ENCODE assay signal across 1 cellular context in the genomic region with DNA sequence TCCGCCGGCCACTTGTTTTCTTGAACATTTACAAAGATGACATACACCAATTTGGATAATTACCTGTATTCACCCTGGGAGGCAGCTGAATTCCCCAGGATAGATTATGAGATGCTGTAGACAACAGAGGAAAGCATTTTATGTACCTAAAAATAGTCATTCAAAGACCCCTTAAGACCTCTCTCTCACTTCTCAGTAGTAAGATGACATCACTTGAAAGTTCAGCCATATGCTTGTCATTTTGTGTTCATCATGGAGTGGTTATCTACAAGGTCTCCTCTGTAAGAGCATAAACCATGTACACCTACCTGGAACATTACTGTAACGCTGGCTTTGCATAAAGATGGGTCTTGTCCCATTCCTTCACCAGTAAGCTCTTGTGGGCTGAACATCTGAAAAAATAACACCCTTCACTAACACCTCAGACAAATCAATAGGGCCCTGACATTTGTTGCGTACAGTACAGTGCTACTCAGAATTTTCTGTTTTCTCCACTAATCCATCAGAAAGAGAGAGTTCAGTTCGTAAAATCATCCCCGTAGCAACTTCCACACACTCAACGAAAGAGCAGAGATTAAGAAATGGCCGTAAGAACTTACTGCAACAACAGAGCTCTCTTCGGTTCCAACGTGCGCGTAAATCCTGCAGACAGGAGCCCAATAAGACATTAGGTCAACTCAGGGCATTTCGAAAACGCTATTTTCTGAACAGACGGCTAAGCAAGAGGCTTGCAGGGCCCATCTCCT.
TF ChIP-seq lines count a peak whose summit lies in the region.

No MANE protein-coding gene starts in this region.

TF ChIP-seq in GM12878, 131 proteins besides CTCF, POLR2A, EP300 and RAD21:
- TF ChIP-seq IKZF2 (IDR thresholded peaks at IDR 0.05) (no peak), RB1 (IDR thresholded peaks at IDR 0.05; ENCODE audit: borderline replicate concordance) (no peak), CREB1 (IDR thresholded peaks at IDR 0.05; ENCODE audit: low read depth) (peak; percentile 23; the same call in 1 of the 2 replicates), TARDBP (IDR thresholded peaks at IDR 0.05; ENCODE audit: borderline replicate concordance) (0 out of 2 replicates have a peak, but pooled peaks have one; percentile 21), SMAD5 (IDR thresholded peaks at IDR 0.05; ENCODE audit: low read depth) (peak; percentile 17; the same call in 1 of the 2 replicates), ESRRA (IDR thresholded peaks at IDR 0.05; ENCODE audit: low read length) (no peak), ATF7 (IDR thresholded peaks at IDR 0.05; ENCODE audit: low read depth) (0 out of 2 replicates have a peak, but pooled peaks have one; percentile 39), CBFB (IDR thresholded peaks at IDR 0.05; ENCODE audit: low read depth) (no peak), TBL1XR1 (IDR thresholded peaks at IDR 0.05; ENCODE audit: low read depth, low read length) (no peak), CREM (IDR thresholded peaks at IDR 0.05; ENCODE audit: low read depth) (0 out of 2 replicates have a peak, but pooled peaks have one; percentile 7), PAX8 (IDR thresholded peaks at IDR 0.05) (no peak), ZNF24 (IDR thresholded peaks at IDR 0.05) (no peak), WRNIP1 (IDR thresholded peaks at IDR 0.05; ENCODE audit: borderline replicate concordance, low read depth, low read length) (0 out of 2 replicates have a peak, but pooled peaks have one; percentile 35), RCOR1 (conservative IDR thresholded peaks at IDR 0.05; ENCODE audit: low read depth, low read length) (no peak), BRCA1 (IDR thresholded peaks at IDR 0.05; ENCODE audit: low read depth, low read length) (no peak), RAD51 (IDR thresholded peaks at IDR 0.05) (no peak), RBBP5 (conservative IDR thresholded peaks at IDR 0.05) (no peak), ZBED1 (IDR thresholded peaks at IDR 0.05; ENCODE audit: borderline replicate concordance) (peak; percentile 30; the same call in 1 of the 2 replicates)
- TF ChIP-seq, protein P1, sequence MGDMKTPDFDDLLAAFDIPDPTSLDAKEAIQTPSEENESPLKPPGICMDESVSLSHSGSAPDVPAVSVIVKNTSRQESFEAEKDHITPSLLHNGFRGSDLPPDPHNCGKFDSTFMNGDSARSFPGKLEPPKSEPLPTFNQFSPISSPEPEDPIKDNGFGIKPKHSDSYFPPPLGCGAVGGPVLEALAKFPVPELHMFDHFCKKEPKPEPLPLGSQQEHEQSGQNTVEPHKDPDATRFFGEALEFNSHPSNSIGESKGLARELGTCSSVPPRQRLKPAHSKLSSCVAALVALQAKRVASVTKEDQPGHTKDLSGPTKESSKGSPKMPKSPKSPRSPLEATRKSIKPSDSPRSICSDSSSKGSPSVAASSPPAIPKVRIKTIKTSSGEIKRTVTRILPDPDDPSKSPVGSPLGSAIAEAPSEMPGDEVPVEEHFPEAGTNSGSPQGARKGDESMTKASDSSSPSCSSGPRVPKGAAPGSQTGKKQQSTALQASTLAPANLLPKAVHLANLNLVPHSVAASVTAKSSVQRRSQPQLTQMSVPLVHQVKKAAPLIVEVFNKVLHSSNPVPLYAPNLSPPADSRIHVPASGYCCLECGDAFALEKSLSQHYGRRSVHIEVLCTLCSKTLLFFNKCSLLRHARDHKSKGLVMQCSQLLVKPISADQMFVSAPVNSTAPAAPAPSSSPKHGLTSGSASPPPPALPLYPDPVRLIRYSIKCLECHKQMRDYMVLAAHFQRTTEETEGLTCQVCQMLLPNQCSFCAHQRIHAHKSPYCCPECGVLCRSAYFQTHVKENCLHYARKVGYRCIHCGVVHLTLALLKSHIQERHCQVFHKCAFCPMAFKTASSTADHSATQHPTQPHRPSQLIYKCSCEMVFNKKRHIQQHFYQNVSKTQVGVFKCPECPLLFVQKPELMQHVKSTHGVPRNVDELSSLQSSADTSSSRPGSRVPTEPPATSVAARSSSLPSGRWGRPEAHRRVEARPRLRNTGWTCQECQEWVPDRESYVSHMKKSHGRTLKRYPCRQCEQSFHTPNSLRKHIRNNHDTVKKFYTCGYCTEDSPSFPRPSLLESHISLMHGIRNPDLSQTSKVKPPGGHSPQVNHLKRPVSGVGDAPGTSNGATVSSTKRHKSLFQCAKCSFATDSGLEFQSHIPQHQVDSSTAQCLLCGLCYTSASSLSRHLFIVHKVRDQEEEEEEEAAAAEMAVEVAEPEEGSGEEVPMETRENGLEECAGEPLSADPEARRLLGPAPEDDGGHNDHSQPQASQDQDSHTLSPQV (IDR thresholded peaks at IDR 0.05), result no peak
- TF ChIP-seq, protein P2, sequence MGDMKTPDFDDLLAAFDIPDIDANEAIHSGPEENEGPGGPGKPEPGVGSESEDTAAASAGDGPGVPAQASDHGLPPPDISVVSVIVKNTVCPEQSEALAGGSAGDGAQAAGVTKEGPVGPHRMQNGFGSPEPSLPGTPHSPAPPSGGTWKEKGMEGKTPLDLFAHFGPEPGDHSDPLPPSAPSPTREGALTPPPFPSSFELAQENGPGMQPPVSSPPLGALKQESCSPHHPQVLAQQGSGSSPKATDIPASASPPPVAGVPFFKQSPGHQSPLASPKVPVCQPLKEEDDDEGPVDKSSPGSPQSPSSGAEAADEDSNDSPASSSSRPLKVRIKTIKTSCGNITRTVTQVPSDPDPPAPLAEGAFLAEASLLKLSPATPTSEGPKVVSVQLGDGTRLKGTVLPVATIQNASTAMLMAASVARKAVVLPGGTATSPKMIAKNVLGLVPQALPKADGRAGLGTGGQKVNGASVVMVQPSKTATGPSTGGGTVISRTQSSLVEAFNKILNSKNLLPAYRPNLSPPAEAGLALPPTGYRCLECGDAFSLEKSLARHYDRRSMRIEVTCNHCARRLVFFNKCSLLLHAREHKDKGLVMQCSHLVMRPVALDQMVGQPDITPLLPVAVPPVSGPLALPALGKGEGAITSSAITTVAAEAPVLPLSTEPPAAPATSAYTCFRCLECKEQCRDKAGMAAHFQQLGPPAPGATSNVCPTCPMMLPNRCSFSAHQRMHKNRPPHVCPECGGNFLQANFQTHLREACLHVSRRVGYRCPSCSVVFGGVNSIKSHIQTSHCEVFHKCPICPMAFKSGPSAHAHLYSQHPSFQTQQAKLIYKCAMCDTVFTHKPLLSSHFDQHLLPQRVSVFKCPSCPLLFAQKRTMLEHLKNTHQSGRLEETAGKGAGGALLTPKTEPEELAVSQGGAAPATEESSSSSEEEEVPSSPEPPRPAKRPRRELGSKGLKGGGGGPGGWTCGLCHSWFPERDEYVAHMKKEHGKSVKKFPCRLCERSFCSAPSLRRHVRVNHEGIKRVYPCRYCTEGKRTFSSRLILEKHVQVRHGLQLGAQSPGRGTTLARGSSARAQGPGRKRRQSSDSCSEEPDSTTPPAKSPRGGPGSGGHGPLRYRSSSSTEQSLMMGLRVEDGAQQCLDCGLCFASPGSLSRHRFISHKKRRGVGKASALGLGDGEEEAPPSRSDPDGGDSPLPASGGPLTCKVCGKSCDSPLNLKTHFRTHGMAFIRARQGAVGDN (IDR thresholded peaks at IDR 0.05), result no peak
- TF ChIP-seq, protein P3, sequence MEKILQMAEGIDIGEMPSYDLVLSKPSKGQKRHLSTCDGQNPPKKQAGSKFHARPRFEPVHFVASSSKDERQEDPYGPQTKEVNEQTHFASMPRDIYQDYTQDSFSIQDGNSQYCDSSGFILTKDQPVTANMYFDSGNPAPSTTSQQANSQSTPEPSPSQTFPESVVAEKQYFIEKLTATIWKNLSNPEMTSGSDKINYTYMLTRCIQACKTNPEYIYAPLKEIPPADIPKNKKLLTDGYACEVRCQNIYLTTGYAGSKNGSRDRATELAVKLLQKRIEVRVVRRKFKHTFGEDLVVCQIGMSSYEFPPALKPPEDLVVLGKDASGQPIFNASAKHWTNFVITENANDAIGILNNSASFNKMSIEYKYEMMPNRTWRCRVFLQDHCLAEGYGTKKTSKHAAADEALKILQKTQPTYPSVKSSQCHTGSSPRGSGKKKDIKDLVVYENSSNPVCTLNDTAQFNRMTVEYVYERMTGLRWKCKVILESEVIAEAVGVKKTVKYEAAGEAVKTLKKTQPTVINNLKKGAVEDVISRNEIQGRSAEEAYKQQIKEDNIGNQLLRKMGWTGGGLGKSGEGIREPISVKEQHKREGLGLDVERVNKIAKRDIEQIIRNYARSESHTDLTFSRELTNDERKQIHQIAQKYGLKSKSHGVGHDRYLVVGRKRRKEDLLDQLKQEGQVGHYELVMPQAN (conservative IDR thresholded peaks at IDR 0.05), result no peak
- TF ChIP-seq, protein P4, sequence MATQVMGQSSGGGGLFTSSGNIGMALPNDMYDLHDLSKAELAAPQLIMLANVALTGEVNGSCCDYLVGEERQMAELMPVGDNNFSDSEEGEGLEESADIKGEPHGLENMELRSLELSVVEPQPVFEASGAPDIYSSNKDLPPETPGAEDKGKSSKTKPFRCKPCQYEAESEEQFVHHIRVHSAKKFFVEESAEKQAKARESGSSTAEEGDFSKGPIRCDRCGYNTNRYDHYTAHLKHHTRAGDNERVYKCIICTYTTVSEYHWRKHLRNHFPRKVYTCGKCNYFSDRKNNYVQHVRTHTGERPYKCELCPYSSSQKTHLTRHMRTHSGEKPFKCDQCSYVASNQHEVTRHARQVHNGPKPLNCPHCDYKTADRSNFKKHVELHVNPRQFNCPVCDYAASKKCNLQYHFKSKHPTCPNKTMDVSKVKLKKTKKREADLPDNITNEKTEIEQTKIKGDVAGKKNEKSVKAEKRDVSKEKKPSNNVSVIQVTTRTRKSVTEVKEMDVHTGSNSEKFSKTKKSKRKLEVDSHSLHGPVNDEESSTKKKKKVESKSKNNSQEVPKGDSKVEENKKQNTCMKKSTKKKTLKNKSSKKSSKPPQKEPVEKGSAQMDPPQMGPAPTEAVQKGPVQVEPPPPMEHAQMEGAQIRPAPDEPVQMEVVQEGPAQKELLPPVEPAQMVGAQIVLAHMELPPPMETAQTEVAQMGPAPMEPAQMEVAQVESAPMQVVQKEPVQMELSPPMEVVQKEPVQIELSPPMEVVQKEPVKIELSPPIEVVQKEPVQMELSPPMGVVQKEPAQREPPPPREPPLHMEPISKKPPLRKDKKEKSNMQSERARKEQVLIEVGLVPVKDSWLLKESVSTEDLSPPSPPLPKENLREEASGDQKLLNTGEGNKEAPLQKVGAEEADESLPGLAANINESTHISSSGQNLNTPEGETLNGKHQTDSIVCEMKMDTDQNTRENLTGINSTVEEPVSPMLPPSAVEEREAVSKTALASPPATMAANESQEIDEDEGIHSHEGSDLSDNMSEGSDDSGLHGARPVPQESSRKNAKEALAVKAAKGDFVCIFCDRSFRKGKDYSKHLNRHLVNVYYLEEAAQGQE (IDR thresholded peaks at IDR 0.05; ENCODE audit: low read depth, low read length), result no peak
- TF ChIP-seq, protein P5, sequence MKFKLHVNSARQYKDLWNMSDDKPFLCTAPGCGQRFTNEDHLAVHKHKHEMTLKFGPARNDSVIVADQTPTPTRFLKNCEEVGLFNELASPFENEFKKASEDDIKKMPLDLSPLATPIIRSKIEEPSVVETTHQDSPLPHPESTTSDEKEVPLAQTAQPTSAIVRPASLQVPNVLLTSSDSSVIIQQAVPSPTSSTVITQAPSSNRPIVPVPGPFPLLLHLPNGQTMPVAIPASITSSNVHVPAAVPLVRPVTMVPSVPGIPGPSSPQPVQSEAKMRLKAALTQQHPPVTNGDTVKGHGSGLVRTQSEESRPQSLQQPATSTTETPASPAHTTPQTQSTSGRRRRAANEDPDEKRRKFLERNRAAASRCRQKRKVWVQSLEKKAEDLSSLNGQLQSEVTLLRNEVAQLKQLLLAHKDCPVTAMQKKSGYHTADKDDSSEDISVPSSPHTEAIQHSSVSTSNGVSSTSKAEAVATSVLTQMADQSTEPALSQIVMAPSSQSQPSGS (IDR thresholded peaks at IDR 0.05; ENCODE audit: low read length), result 0 out of 2 replicates have a peak, but pooled peaks have one; percentile 15
